In genomic region chr13:20525601-20526544, GRCh38 we compare ENCODE assay signal across 8 cellular contexts. TPM values are rescaled to one million over a fixed set of nuclear protein-coding genes. Genes with fewer than 3 reads are reported as not detected.
DNase-seq lines count a peak whose midpoint lies in the region; ATAC-seq and TF ChIP-seq lines count a peak whose summit lies in the region.

TSS of gene CRYL1 (minus strand) at chr13:20525857. CDS start at chr13:20525794, 63 bp downstream.

- H3K27me3 Mint-ChIP-seq in T-helper 17 cell = no peaks in the 10 kb centered on the region

- H3K4me3 ChIP-seq in HFF-Myc (replicated peaks; ENCODE audit: low read depth, low read length) (peak within 1 kb of the TSS; percentile 63), NB4 (ENCODE audit: low read depth, low read length) (peak within 1 kb of the TSS; percentile 75), psoas muscle (peak within 1 kb of the TSS; percentile 83)

- no peak for TF ChIP-seq CTCF in GM10266 (IDR thresholded peaks at IDR 0.05; ENCODE audit: control insufficient read depth, insufficient read depth, low read depth, missing control alignments)
- no peak for TF ChIP-seq CTCF in HFF-Myc (IDR thresholded peaks at IDR 0.05; ENCODE audit: low read depth, low read length, missing control alignments)
- no peak for TF ChIP-seq CTCF in NB4 (IDR thresholded peaks at IDR 0.05; ENCODE audit: low read depth, low read length)
- no peak for TF ChIP-seq CTCF in psoas muscle (IDR thresholded peaks at IDR 0.05)

- H3K27me3 ChIP-seq in psoas muscle (ENCODE audit: insufficient read depth in 3 of 3, low read length in 2 of 3) = no peaks in the 10 kb centered on the region

- WGBS in psoas muscle, 3 donors = 0 to 1% (median 0%) methylated on average over 44 to 89 of the region's 89 CpGs

- peaks cover 20% of the 10 kb centered on the region for H3K4me1 Mint-ChIP-seq in T-helper 17 cell

- peaks cover 2% of the 10 kb centered on the region for H3K36me3 Mint-ChIP-seq in T-helper 17 cell (ENCODE audit: low read depth)

- no peaks in the 10 kb centered on the region for H3K36me3 ChIP-seq in psoas muscle (ENCODE audit: insufficient read depth in 1 of 2, low read depth in 1 of 2)

- peak; percentile 77 for TF ChIP-seq POLR2A in NB4 (IDR thresholded peaks at IDR 0.05; ENCODE audit: extremely low read depth, insufficient read length)

- ATAC-seq in T-helper 17 cell (peak; percentile 93), left ventricle myocardium superior (peak; percentile 99), psoas muscle (peak; percentile 95 to 97 (median 96))

- H3K4me1 ChIP-seq in psoas muscle = no peaks in the 10 kb centered on the region

- H3K4me3 Mint-ChIP-seq in T-helper 17 cell = peak within 1 kb of the TSS; percentile 94

- DNase-seq in GM10266 (ENCODE audit: extremely low spot score) = peak; percentile 86
- no peak for DNase-seq in HFF-Myc (ENCODE audit: extremely low read depth, low read depth)
- DNase-seq in NB4 (ENCODE audit: low read depth) = peak; percentile 89
- DNase-seq in T-helper 17 cell = peak; percentile 58 to 71 (median 70)
- DNase-seq in amniotic stem cell (lab: John Stamatoyannopoulos, UW) = peak; percentile 35
- DNase-seq in left ventricle myocardium superior = peak; percentile 92
- DNase-seq in psoas muscle = peak; percentile 83 to 88
- DNase-seq in ureter (ENCODE audit: low spot score) = peak; percentile 75

- peak within 1 kb of the TSS; percentile 91 for H3K27ac ChIP-seq in psoas muscle

- H3K27ac Mint-ChIP-seq in T-helper 17 cell = peak within 1 kb of the TSS; percentile 92

- intact Hi-C loops in left ventricle myocardium superior (cut with micrococcal nuclease) = no loop called here
- intact Hi-C loops in psoas muscle (cut with DNase I) = loop anchor here (2.0 to 10.0 kb wide), 3 partner anchors 36 to 249 kb away; partner anchors contain the start of genes EEF1AKMT1 (in 1 of the 2) and IFT88 (in 1 of the 2)

- H3K9me3 ChIP-seq in T-helper 17 cell (ENCODE audit: control insufficient read depth, low read length, poor library complexity, severe bottlenecking) (no peaks in the 10 kb centered on the region), psoas muscle (no peaks in the 10 kb centered on the region)

RNA-seq across cellular contexts. Expression of gene CRYL1, which starts in this region (rescaled TPM):
- 10 to 100 TPM; 17.1 to 18.1 TPM for total RNA-seq in T-helper 17 cell
- 19.5 TPM for total RNA-seq in left ventricle myocardium superior
- total RNA-seq in psoas muscle = 10 to 100 TPM; 12.4 to 17.0 (median 14.2) TPM
- 10 to 100 TPM in 1 of 3 donors, 1 to 10 TPM in 2; 6.4 to 18.5 (median 8.2) TPM for polyA plus RNA-seq in psoas muscle
- total RNA-seq in ureter = 35.0 TPM
